In the genomic region with DNA sequence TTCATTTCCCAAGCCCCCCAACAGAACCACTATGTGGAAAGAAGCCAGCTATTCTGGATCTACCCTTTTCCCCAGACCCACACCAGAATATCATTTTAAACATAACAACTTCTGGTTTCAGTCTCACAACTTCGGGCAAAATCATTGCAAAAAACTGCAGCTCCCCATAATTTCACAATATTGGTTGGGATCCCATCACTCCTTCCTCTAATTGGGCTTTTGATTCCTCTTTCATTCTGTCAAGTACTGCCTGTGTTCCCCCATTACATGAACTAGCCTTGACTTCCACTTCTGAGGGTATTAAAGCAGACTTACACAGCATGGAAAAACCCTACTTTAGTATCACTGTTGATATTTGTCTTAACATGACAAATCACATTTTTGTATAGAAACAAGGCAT, we compare ENCODE assay signal across 23 cellular contexts. TPM values are rescaled to one million over a fixed set of nuclear protein-coding genes. Genes with fewer than 3 reads are reported as not detected.
DNase-seq lines count a peak whose midpoint lies in the region; ATAC-seq, FAIRE-seq and TF ChIP-seq lines count a peak whose summit lies in the region.
"Had no signal": no experiment of that assay in that cellular context is flagged by ENCODE, and none has a peak within 500 bp of the region (broad histone marks: within the 10 kb centered on the region; RNA-seq: fewer than 3 reads in every experiment).

No MANE protein-coding gene starts in this region.

- peak; percentile 61 for ATAC-seq in left lung
- ATAC-seq: heart right ventricle had no signal

- H3K9ac ChIP-seq in OCI-LY3 (ENCODE audit: low read length), result no peak overlapping the region
- H3K9ac ChIP-seq: BLaER1 had no signal

- H3K9me3 ChIP-seq in OCI-LY3 (ENCODE audit: insufficient read depth, low read length), result peaks cover 8% of the 10 kb centered on the region; the same call in 1 of the 2 replicates
- H3K9me3 ChIP-seq in left lung, result peaks cover 0 to 3% of the 10 kb centered on the region in 2 donors
- H3K9me3 ChIP-seq in spleen, result peaks cover 0 to 9% (median 0%) of the 10 kb centered on the region in 8 donors
- H3K9me3 ChIP-seq: adrenal gland, ovary, SJSA1, transverse colon had no signal

- H3K4me3 ChIP-seq in OCI-LY3 (ENCODE audit: low read length) (peak overlapping the region; percentile 13), left lung (no peak overlapping the region), spleen (no peak overlapping the region), brain microvascular endothelial cell (ENCODE audit: low read depth, low read length) (no peak overlapping the region)
- H3K4me3 ChIP-seq: adrenal gland, BLaER1, heart right ventricle, ovary, SJSA1, transverse colon had no signal

- no peak overlapping the region for H2AFZ ChIP-seq in OCI-LY3 (ENCODE audit: low read depth, low read length)

- H3K27me3 ChIP-seq in OCI-LY3 (ENCODE audit: low read depth, low read length) (no peaks in the 10 kb centered on the region; the same call in 1 of the 2 replicates), left lung (no peaks in the 10 kb centered on the region), spleen (replicated peaks in 1 of 7) (no peaks in the 10 kb centered on the region), brain microvascular endothelial cell (replicated peaks) (no peaks in the 10 kb centered on the region)
- H3K27me3 ChIP-seq: adrenal gland, BLaER1, heart right ventricle, ovary, transverse colon had no signal

- H3K4me2 ChIP-seq in OCI-LY3 (ENCODE audit: low read length), result peak overlapping the region; percentile 50

- no peaks in the 10 kb centered on the region for H3K36me3 ChIP-seq in OCI-LY3 (replicated peaks; ENCODE audit: low read depth, low read length)
- no peaks in the 10 kb centered on the region for H3K36me3 ChIP-seq in left lung
- H3K36me3 ChIP-seq in spleen, result no peaks in the 10 kb centered on the region
- H3K36me3 ChIP-seq in brain microvascular endothelial cell (replicated peaks), result no peaks in the 10 kb centered on the region
- H3K36me3 ChIP-seq: adrenal gland, BLaER1, heart right ventricle, ovary, SJSA1, transverse colon had no signal

- H3K79me2 ChIP-seq in OCI-LY3 (ENCODE audit: low read length), result no peaks in the 10 kb centered on the region

- no peaks in the 10 kb centered on the region for H4K20me1 ChIP-seq in OCI-LY3 (ENCODE audit: insufficient read depth, low read length)
- H4K20me1 ChIP-seq: BLaER1 had no signal

- in situ Hi-C loops in brain microvascular endothelial cell (cut with HindIII; ENCODE audit: low pct_ligation_motif_present, low sequenced_read_pairs), result loop anchor here (25.0 kb wide), 1 partner anchor 98 kb away; a partner anchor contains a TSS

- FAIRE-seq in GM18507 (lab: Jason Lieb, UNC), result peak; percentile 45
- FAIRE-seq in GM12891 (lab: Jason Lieb, UNC), result no peak
- FAIRE-seq: TTC549 had no signal

- intact Hi-C loops in left lung (cut with DNase I), result no loop called here
- intact Hi-C loops in spleen (cut with DNase I; ENCODE audit: low total_unique reads), result no loop called here

- TF ChIP-seq CTCF in OCI-LY3 (IDR thresholded peaks at IDR 0.05; ENCODE audit: low read depth, low read length) (no peak), left lung (IDR thresholded peaks at IDR 0.05) (no peak), spleen (IDR thresholded peaks at IDR 0.05 in 8 of 11, conservative IDR thresholded peaks at IDR 0.05 in 3 of 11) (no peak), brain microvascular endothelial cell (IDR thresholded peaks at IDR 0.05; ENCODE audit: low read depth, low read length, missing control alignments) (no peak)

- peaks cover 58% of the 10 kb centered on the region for H3K4me1 ChIP-seq in OCI-LY3 (ENCODE audit: low read length)
- peaks cover 15 to 64% of the 10 kb centered on the region in 2 donors for H3K4me1 ChIP-seq in left lung
- peaks cover 10 to 79% (median 49%) of the 10 kb centered on the region in 6 donors for H3K4me1 ChIP-seq in spleen
- H3K4me1 ChIP-seq: adrenal gland had no signal

- no peak for TF ChIP-seq POLR2A in spleen (IDR thresholded peaks at IDR 0.05)
- no peak for TF ChIP-seq POLR2A in GM12891 (IDR thresholded peaks at IDR 0.05; ENCODE audit: low read depth, low read length)

- H3K27ac ChIP-seq in OCI-LY3 (ENCODE audit: low read length) (no peak overlapping the region), left lung (peak overlapping the region in 1 of 2 donors; percentile 69), spleen (peak overlapping the region in 5 of 8 donors; percentile 82 to 96 (median 91)), brain microvascular endothelial cell (no peak overlapping the region)
- H3K27ac ChIP-seq: BLaER1, ovary, SJSA1 had no signal

- WGBS in spleen, 5 donors, result 24 to 59% (median 38%) methylated on average over 1 of the region's 1 CpG

- DNase-seq in GM18507 (ENCODE audit: extremely low spot score, insufficient read length, low read depth), result no peak
- no peak for DNase-seq in left lung
- no peak for DNase-seq in spleen
- no peak for DNase-seq in A172 (ENCODE audit: low spot score)
- no peak for DNase-seq in GM12891 (ENCODE audit: insufficient read length, low spot score)
- no peak for DNase-seq in brain microvascular endothelial cell
- DNase-seq: activated CD4-positive, alpha-beta memory T cell treated with anti-CD3 and anti-CD28 coated beads for 36 hours; activated T-cell treated with anti-CD3 and anti-CD28 coated beads, Interleukin-2, amount 50 U/mL, for 48 hours; adrenal gland; effector CD4-positive, alpha-beta T cell; EL; heart right ventricle; KBM-7; NCI-H1436 treated with DMSO at 0.1 percent for 48 hours; NK-92 treated with Interleukin-12 subunit alpha and Interleukin-12 subunit beta, amount 100 ng/mL, for 24 hours; ovary; stimulated activated CD4-positive, alpha-beta T cell treated with anti-CD3 and anti-CD28 coated beads, Interleukin-4, amount 100 ng/mL, for 4 hours; transverse colon had no signal

TF ChIP-seq in GM12891, 5 proteins besides CTCF, POLR2A, EP300 and RAD21:
- no peak for TF ChIP-seq POU2F2 (IDR thresholded peaks at IDR 0.05; ENCODE audit: low read depth, low read length)
- TF ChIP-seq PAX5 (IDR thresholded peaks at IDR 0.05; ENCODE audit: insufficient read depth, low read length, severe bottlenecking), result no peak
- TF ChIP-seq TAF1 (IDR thresholded peaks at IDR 0.05; ENCODE audit: low read depth, low read length), result no peak
- TF ChIP-seq POLR2AphosphoS5 (IDR thresholded peaks at IDR 0.05; ENCODE audit: low read depth, low read length), result no peak
- no peak for TF ChIP-seq SPI1 (IDR thresholded peaks at IDR 0.05; ENCODE audit: low read depth, low read length)

RNA-seq across cellular contexts. Expression of a gene that starts 4.1 kb away (rescaled TPM):
- 10 to 100 TPM; 27.0 to 57.9 TPM for total RNA-seq in left lung
- total RNA-seq in spleen, result 100 to 1,000 TPM in 5 of 7 donors, 10 to 100 TPM in 2; 82.7 to 146 (median 119) TPM
- polyA plus RNA-seq in spleen, result 10 to 100 TPM; 32.6 to 88.3 (median 49.9) TPM
- total RNA-seq in A172 (2014; rRNA removed; shearing (Covaris generic)), result 3.1 and 3.9 TPM in 2 replicates
- 18.0 TPM for polyA plus RNA-seq in GM12891 (2012; ENCODE audit: low read depth, missing spikeins)

RNA-seq across cellular contexts. Expression of a gene that starts 37.0 kb away (rescaled TPM):
- 10 to 100 TPM in 1 of 2 donors, 1 to 10 TPM in 1; 8.5 to 12.8 TPM for total RNA-seq in left lung
- total RNA-seq in spleen, result 10 to 100 TPM in 2 of 7 donors, 1 to 10 TPM in 4, not detected in 1; 2.5 to 14.4 (median 4.9) TPM
- 1 to 10 TPM; 3.0 to 4.0 (median 3.9) TPM for polyA plus RNA-seq in spleen
- total RNA-seq in A172 (2014; rRNA removed; shearing (Covaris generic)), result 0.74 TPM in 1 of 2 replicates, not detected in the other
- 0.14 TPM for polyA plus RNA-seq in GM12891 (2012; ENCODE audit: low read depth, missing spikeins)
- total RNA-seq: kidney epithelial cell had no signal

Comparison
In these comparisons a context has a peak if more than half of its experiments do, and no peak if none do; other contexts are left out.
1. H3K27ac ChIP-seq: peak in spleen (5 of 8); none in OCI-LY3 (single experiment) and brain microvascular endothelial cell (single experiment).